Comparison of ENCODE assay signal across 20 cellular contexts in the genomic region with DNA sequence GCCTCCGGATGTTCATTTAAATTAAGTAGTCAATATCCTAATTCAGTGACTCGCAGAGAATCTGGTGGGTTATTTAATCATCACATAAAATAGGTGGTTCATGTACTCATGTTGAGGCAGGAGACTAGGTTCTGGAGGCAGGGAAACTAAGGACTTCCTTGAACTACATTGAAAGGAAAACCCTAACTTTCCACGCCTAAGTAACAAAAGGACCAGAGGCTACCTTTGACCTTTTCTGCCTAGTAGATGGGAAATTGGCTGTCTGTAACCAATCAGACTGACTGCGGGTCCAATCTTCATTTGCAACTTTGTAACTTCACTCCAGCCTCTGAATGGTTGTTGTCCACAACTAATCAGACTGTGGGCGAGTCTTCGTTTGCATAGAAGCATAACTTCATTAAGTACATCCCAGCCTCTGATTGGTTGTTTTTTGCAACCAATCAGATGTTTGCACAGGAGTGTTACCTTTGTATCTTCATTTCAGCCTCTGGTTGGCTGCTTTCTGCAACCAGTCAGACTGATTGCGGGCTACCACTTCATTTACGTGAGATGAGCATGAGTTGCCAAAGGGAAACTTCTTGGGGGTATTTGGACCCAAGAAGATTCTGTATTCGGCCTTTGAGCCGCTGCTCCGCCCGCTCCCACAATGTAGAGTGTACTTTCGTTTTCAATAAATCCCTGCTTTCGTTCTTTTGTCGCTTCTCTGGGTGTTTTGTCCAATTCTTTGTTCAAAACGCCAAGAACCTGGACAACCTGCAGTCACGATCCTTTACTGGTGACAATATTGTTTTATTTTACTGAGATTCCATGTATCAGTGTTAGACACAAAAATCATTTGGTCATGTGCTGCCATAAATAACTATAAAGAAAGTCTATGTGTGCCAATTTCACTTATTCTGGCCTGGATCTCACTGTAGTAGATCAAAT. TPM values are rescaled to one million over a fixed set of nuclear protein-coding genes. Genes with fewer than 3 reads are reported as not detected.
DNase-seq lines count a peak whose midpoint lies in the region; ATAC-seq and TF ChIP-seq lines count a peak whose summit lies in the region.
"Had no signal": no experiment of that assay in that cellular context is flagged by ENCODE, and none has a peak within 500 bp of the region (broad histone marks: within the 10 kb centered on the region; RNA-seq: fewer than 3 reads in every experiment).

No MANE protein-coding gene starts in this region.

- peaks cover 13 to 47% (median 20%) of the 10 kb centered on the region in 4 donors for H3K4me1 Mint-ChIP-seq in CD4-positive, CD25-positive, alpha-beta regulatory T cell
- peaks cover 29% of the 10 kb centered on the region for H3K4me1 Mint-ChIP-seq in activated naive CD8-positive, alpha-beta T cell treated with anti-CD3 and anti-CD28 coated beads, Interleukin-2, amount 50 U/mL, for 24 hours
- H3K4me1 Mint-ChIP-seq in naive thymus-derived CD4-positive, alpha-beta T cell = peaks cover 13 to 25% (median 22%) of the 10 kb centered on the region in 7 donors

- no peak for DNase-seq in CD4-positive, CD25-positive, alpha-beta regulatory T cell
- DNase-seq in HuH-7 (ENCODE audit: low spot score) (peak; percentile 25), HAP-1 (ENCODE audit: low spot score in 2 of 2) (no peak), NCI-H1092 treated with DMSO at 0.1 percent for 48 hours (lab: John Stamatoyannopoulos, UW) (no peak), NCI-H345 treated with DMSO at 0.1 percent for 48 hours (lab: John Stamatoyannopoulos, UW; ENCODE audit: unreplicated experiment) (no peak), HEK293T (ENCODE audit: extremely low spot score) (no peak)
- no peak for DNase-seq in activated naive CD8-positive, alpha-beta T cell treated with anti-CD3 and anti-CD28 coated beads, Interleukin-2, amount 50 U/mL, for 24 hours
- DNase-seq in naive thymus-derived CD4-positive, alpha-beta T cell = no peak
- DNase-seq: activated B cell treated with CpG ODN at 0.5 μM for 24 hours; activated T-cell treated with anti-CD3 and anti-CD28 coated beads, Interleukin-2, amount 50 U/mL, for 48 hours; GDM1; MV-4-11; NCI-H510A treated with DMSO at 0.1 percent for 48 hours; posterior cingulate gyrus; SJCRH30; stimulated activated CD4-positive, alpha-beta T cell treated with anti-CD3 and anti-CD28 coated beads, Interleukin-2, amount 100 ng/mL, for 48 hours; stimulated activated naive CD8-positive, alpha-beta T cell treated with anti-CD3 and anti-CD28 coated beads, Interleukin-15, Interleukin-2, amounts not matched to agents 100 U/mL and 50 U/mL, for 24 hours had no signal

- no peak overlapping the region for H3K27ac Mint-ChIP-seq in CD4-positive, CD25-positive, alpha-beta regulatory T cell
- no peak overlapping the region for H3K27ac Mint-ChIP-seq in activated naive CD8-positive, alpha-beta T cell treated with anti-CD3 and anti-CD28 coated beads, Interleukin-2, amount 50 U/mL, for 24 hours
- H3K27ac Mint-ChIP-seq in naive thymus-derived CD4-positive, alpha-beta T cell = no peak overlapping the region
- H3K27ac Mint-ChIP-seq: activated B cell treated with CpG ODN at 0.5 μM for 24 hours had no signal

- intact Hi-C loops in naive thymus-derived CD4-positive, alpha-beta T cell (cut with micrococcal nuclease) = loop anchor here (2.0 to 10.0 kb wide), 3 partner anchors 21 to 1231 kb away; a partner anchor contains a TSS

- peaks cover 12% of the 10 kb centered on the region for H3K27me3 Mint-ChIP-seq in CD4-positive, CD25-positive, alpha-beta regulatory T cell
- peaks cover 5% of the 10 kb centered on the region for H3K27me3 Mint-ChIP-seq in activated naive CD8-positive, alpha-beta T cell treated with anti-CD3 and anti-CD28 coated beads, Interleukin-2, amount 50 U/mL, for 24 hours
- H3K27me3 Mint-ChIP-seq in naive thymus-derived CD4-positive, alpha-beta T cell = peaks cover 0 to 39% (median 0%) of the 10 kb centered on the region in 5 donors
- H3K27me3 Mint-ChIP-seq: activated B cell treated with CpG ODN at 0.5 μM for 24 hours had no signal

- H3K4me3 ChIP-seq in CD4-positive, CD25-positive, alpha-beta regulatory T cell (ENCODE audit: low read depth, low read length) = no peak overlapping the region
- no peak overlapping the region for H3K4me3 ChIP-seq in naive thymus-derived CD4-positive, alpha-beta T cell (ENCODE audit: low read length)
- H3K4me3 ChIP-seq in HAP-1 = no peak overlapping the region

- no peaks in the 10 kb centered on the region for H3K27me3 ChIP-seq in CD4-positive, CD25-positive, alpha-beta regulatory T cell (ENCODE audit: control insufficient read depth, insufficient read depth, low read length)
- H3K27me3 ChIP-seq in naive thymus-derived CD4-positive, alpha-beta T cell (ENCODE audit: control insufficient read depth in 2 of 2, insufficient read depth in 2 of 2, low read length in 2 of 2) = no peaks in the 10 kb centered on the region
- no peaks in the 10 kb centered on the region for H3K27me3 ChIP-seq in HAP-1 (ENCODE audit: low read depth)
- H3K27me3 ChIP-seq: BLaER1, breast epithelium, SJCRH30 had no signal

- in situ Hi-C loops in HAP-1 (cut with MboI; ENCODE audit: low sequenced_read_pairs) = no loop called here

- no peaks in the 10 kb centered on the region for H3K36me3 ChIP-seq in CD4-positive, CD25-positive, alpha-beta regulatory T cell (ENCODE audit: control insufficient read depth, insufficient read depth, low read length)
- no peaks in the 10 kb centered on the region for H3K36me3 ChIP-seq in naive thymus-derived CD4-positive, alpha-beta T cell (ENCODE audit: control insufficient read depth in 2 of 3, insufficient read depth in 3 of 3, low read length in 3 of 3)
- no peaks in the 10 kb centered on the region for H3K36me3 ChIP-seq in HAP-1 (replicated peaks)
- H3K36me3 ChIP-seq: BLaER1, breast epithelium, SJCRH30 had no signal

- no peak overlapping the region for H3K27ac ChIP-seq in CD4-positive, CD25-positive, alpha-beta regulatory T cell (ENCODE audit: insufficient read depth, low read length, poor library complexity, severe bottlenecking)
- H3K27ac ChIP-seq in naive thymus-derived CD4-positive, alpha-beta T cell (ENCODE audit: low read depth, low read length) = no peak overlapping the region
- H3K27ac ChIP-seq: BLaER1 had no signal

- H3K4me3 Mint-ChIP-seq in CD4-positive, CD25-positive, alpha-beta regulatory T cell = peak overlapping the region in 3 of 4 donors; percentile 26 to 92 (median 74)
- H3K4me3 Mint-ChIP-seq in activated naive CD8-positive, alpha-beta T cell treated with anti-CD3 and anti-CD28 coated beads, Interleukin-2, amount 50 U/mL, for 24 hours = peak overlapping the region; percentile 80
- peak overlapping the region in 6 of 10 donors; percentile 11 to 86 (median 50) for H3K4me3 Mint-ChIP-seq in naive thymus-derived CD4-positive, alpha-beta T cell

- H3K9me3 Mint-ChIP-seq in CD4-positive, CD25-positive, alpha-beta regulatory T cell = no peaks in the 10 kb centered on the region
- no peaks in the 10 kb centered on the region for H3K9me3 Mint-ChIP-seq in activated naive CD8-positive, alpha-beta T cell treated with anti-CD3 and anti-CD28 coated beads, Interleukin-2, amount 50 U/mL, for 24 hours
- no peaks in the 10 kb centered on the region for H3K9me3 Mint-ChIP-seq in naive thymus-derived CD4-positive, alpha-beta T cell
- H3K9me3 Mint-ChIP-seq: activated B cell treated with CpG ODN at 0.5 μM for 24 hours, mesothelial cell of epicardium had no signal

- no peak for ATAC-seq in CD4-positive, CD25-positive, alpha-beta regulatory T cell (ENCODE audit: low read depth in 2 of 2)
- no peak for ATAC-seq in activated naive CD8-positive, alpha-beta T cell treated with anti-CD3 and anti-CD28 coated beads, Interleukin-2, amount 50 U/mL, for 24 hours
- no peak for ATAC-seq in naive thymus-derived CD4-positive, alpha-beta T cell
- ATAC-seq: stimulated activated naive CD8-positive, alpha-beta T cell treated with anti-CD3 and anti-CD28 coated beads, Interleukin-15, Interleukin-2, amounts not matched to agents 100 U/mL and 50 U/mL, for 24 hours had no signal

- H3K36me3 Mint-ChIP-seq in CD4-positive, CD25-positive, alpha-beta regulatory T cell = no peaks in the 10 kb centered on the region
- peaks cover 4% of the 10 kb centered on the region for H3K36me3 Mint-ChIP-seq in activated naive CD8-positive, alpha-beta T cell treated with anti-CD3 and anti-CD28 coated beads, Interleukin-2, amount 50 U/mL, for 24 hours (ENCODE audit: low read depth)
- no peaks in the 10 kb centered on the region for H3K36me3 Mint-ChIP-seq in naive thymus-derived CD4-positive, alpha-beta T cell
- H3K36me3 Mint-ChIP-seq: mesothelial cell of epicardium had no signal

- CTCF ChIA-PET in naive thymus-derived CD4-positive, alpha-beta T cell (lab: Charles Lee) = no interaction called here
- CTCF ChIA-PET in HEK293T (lab: Yijun Ruan, JAX) = interaction anchor here (1.5 kb wide), 1 partner anchor 9 kb away, joined by 3 read pairs; no protein-coding TSS in a partner anchor

- H3K9me3 ChIP-seq in CD4-positive, CD25-positive, alpha-beta regulatory T cell (ENCODE audit: control insufficient read depth in 2 of 2, low read length in 2 of 2) = no peaks in the 10 kb centered on the region
- H3K9me3 ChIP-seq in naive thymus-derived CD4-positive, alpha-beta T cell (ENCODE audit: control insufficient read depth in 2 of 3, low read length in 3 of 3) = no peaks in the 10 kb centered on the region
- H3K9me3 ChIP-seq in HAP-1 = no peaks in the 10 kb centered on the region
- H3K9me3 ChIP-seq: BLaER1, breast epithelium, SJCRH30 had no signal

- POLR2A ChIA-PET in naive thymus-derived CD4-positive, alpha-beta T cell (lab: Charles Lee) = interaction anchor here (0.7 kb wide), 1 partner anchor 57 kb away, joined by 3 read pairs; no protein-coding TSS in a partner anchor
- POLR2A ChIA-PET in HEK293T (lab: Yijun Ruan, JAX) = no interaction called here

- H3K4me1 ChIP-seq in CD4-positive, CD25-positive, alpha-beta regulatory T cell (ENCODE audit: control insufficient read depth, insufficient read depth, low read length, poor library complexity, severe bottlenecking) = peaks cover 32% of the 10 kb centered on the region
- H3K4me1 ChIP-seq in naive thymus-derived CD4-positive, alpha-beta T cell (ENCODE audit: control insufficient read depth in 2 of 2, insufficient read depth in 2 of 2, low read length in 2 of 2) = peaks cover 7 to 8% of the 10 kb centered on the region in 2 donors
- peaks cover 11% of the 10 kb centered on the region for H3K4me1 ChIP-seq in HAP-1
- H3K4me1 ChIP-seq: breast epithelium had no signal

TF ChIP-seq in HEK293T, 16 proteins besides CTCF, POLR2A, EP300 and RAD21 (continues in another document):
- TF ChIP-seq ARNT (IDR thresholded peaks at IDR 0.05) (no peak), CTBP1 (IDR thresholded peaks at IDR 0.05; ENCODE audit: borderline replicate concordance) (no peak), SUZ12 (IDR thresholded peaks at IDR 0.05) (no peak), FOXM1 (IDR thresholded peaks at IDR 0.05; ENCODE audit: borderline replicate concordance) (no peak), FOXA1 (IDR thresholded peaks at IDR 0.05) (no peak), TARDBP (IDR thresholded peaks at IDR 0.05) (no peak)

RNA-seq across cellular contexts. Expression of a gene that starts 1.7 kb away (rescaled TPM):
- total RNA-seq in CD4-positive, CD25-positive, alpha-beta regulatory T cell = 9.9 TPM
- polyA plus RNA-seq in CD4-positive, CD25-positive, alpha-beta regulatory T cell = 10 to 100 TPM in 2 of 4 donors, 1 to 10 TPM in 2; 7.3 to 15.5 (median 10.1) TPM
- total RNA-seq in naive thymus-derived CD4-positive, alpha-beta T cell = 1 to 10 TPM; 2.1 to 6.4 (median 4.4) TPM
- polyA plus RNA-seq in naive thymus-derived CD4-positive, alpha-beta T cell = 1 to 10 TPM; 3.0 to 4.1 TPM
